ENCODE assay signal across 8 cellular contexts in the genomic region with DNA sequence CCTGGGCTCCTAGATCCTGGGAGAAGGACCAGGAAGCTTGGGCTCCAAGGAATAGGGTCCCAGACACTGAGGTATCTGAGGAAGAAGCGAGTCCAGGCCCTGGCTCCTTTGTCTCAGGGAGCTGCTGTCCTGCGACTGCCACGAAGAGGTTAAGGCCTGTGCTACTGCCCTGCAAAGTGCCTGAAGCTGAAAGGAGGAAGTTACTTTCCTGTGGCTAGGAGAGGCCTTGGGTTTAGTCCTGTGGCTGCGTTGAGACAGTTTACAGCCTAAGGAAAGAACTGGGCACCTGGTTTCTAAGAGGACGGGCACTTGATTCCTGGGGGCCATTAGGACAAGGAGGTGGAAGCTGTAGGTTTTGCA. TPM values are rescaled to one million over a fixed set of nuclear protein-coding genes. Genes with fewer than 3 reads are reported as not detected.
DNase-seq lines count a peak whose midpoint lies in the region; ATAC-seq and TF ChIP-seq lines count a peak whose summit lies in the region.

No MANE protein-coding gene starts in this region.

- H3K9me3 Mint-ChIP-seq in activated T-cell treated with anti-CD3 and anti-CD28 coated beads, Interleukin-2, amount 50 U/mL, for 24 hours = no peaks in the 10 kb centered on the region
- H3K9me3 Mint-ChIP-seq in activated T-helper 1 cell treated with anti-CD3 and anti-CD28 coated beads, Interleukin-12 subunit alpha, Interleukin-12 subunit beta, Interleukin-2, Interleukin-4 antibody, amounts not matched to agents 30 ng/mL and 10 ng/mL and 1 ng/mL, durations not matched to agents 14 hours and 24 hours and 36 hours = no peaks in the 10 kb centered on the region
- H3K9me3 Mint-ChIP-seq in type B pancreatic cell = no peaks in the 10 kb centered on the region

- TF ChIP-seq CTCF in right lobe of liver (IDR thresholded peaks at IDR 0.05) = no peak
- TF ChIP-seq CTCF in type B pancreatic cell (conservative IDR thresholded peaks at IDR 0.05) = no peak

- peak in 1 of 4 donors; percentile 4 for ATAC-seq in right lobe of liver
- ATAC-seq in GM18868 (IDR thresholded peaks at IDR 0.05; ENCODE audit: unreplicated experiment) = no peak
- ATAC-seq in GM19397 (IDR thresholded peaks at IDR 0.05; ENCODE audit: unreplicated experiment) = no peak

- H3K4me1 ChIP-seq in right lobe of liver = peaks cover 0 to 9% (median 0%) of the 10 kb centered on the region in 4 donors

- peak overlapping the region; percentile 67 for H3K4me3 Mint-ChIP-seq in activated T-cell treated with anti-CD3 and anti-CD28 coated beads, Interleukin-2, amount 50 U/mL, for 24 hours
- peak overlapping the region; percentile 82 for H3K4me3 Mint-ChIP-seq in activated T-helper 1 cell treated with anti-CD3 and anti-CD28 coated beads, Interleukin-12 subunit alpha, Interleukin-12 subunit beta, Interleukin-2, Interleukin-4 antibody, amounts not matched to agents 30 ng/mL and 10 ng/mL and 1 ng/mL, durations not matched to agents 14 hours and 24 hours and 36 hours
- H3K4me3 Mint-ChIP-seq in type B pancreatic cell = peak overlapping the region; percentile 81

- no peak overlapping the region for H3K4me3 ChIP-seq in right lobe of liver

- H3K36me3 ChIP-seq in right lobe of liver = peaks cover 0 to 7% (median 0%) of the 10 kb centered on the region in 4 donors

- peaks cover 35% of the 10 kb centered on the region for H3K36me3 Mint-ChIP-seq in activated T-cell treated with anti-CD3 and anti-CD28 coated beads, Interleukin-2, amount 50 U/mL, for 24 hours (ENCODE audit: low read depth)
- H3K36me3 Mint-ChIP-seq in activated T-helper 1 cell treated with anti-CD3 and anti-CD28 coated beads, Interleukin-12 subunit alpha, Interleukin-12 subunit beta, Interleukin-2, Interleukin-4 antibody, amounts not matched to agents 30 ng/mL and 10 ng/mL and 1 ng/mL, durations not matched to agents 14 hours and 24 hours and 36 hours (ENCODE audit: low read depth) = peaks cover 29% of the 10 kb centered on the region
- H3K36me3 Mint-ChIP-seq in type B pancreatic cell = peaks cover 19% of the 10 kb centered on the region

- H3K9me3 ChIP-seq in right lobe of liver = no peaks in the 10 kb centered on the region

- peak overlapping the region; percentile 52 for H3K27ac Mint-ChIP-seq in activated T-cell treated with anti-CD3 and anti-CD28 coated beads, Interleukin-2, amount 50 U/mL, for 24 hours
- peak overlapping the region; percentile 86 for H3K27ac Mint-ChIP-seq in activated T-helper 1 cell treated with anti-CD3 and anti-CD28 coated beads, Interleukin-12 subunit alpha, Interleukin-12 subunit beta, Interleukin-2, Interleukin-4 antibody, amounts not matched to agents 30 ng/mL and 10 ng/mL and 1 ng/mL, durations not matched to agents 14 hours and 24 hours and 36 hours
- peak overlapping the region; percentile 58 for H3K27ac Mint-ChIP-seq in type B pancreatic cell

- H3K27ac ChIP-seq in right lobe of liver = peak overlapping the region in 2 of 3 donors; percentile 36 to 55

- intact Hi-C loops in activated T-helper 1 cell treated with anti-CD3 and anti-CD28 coated beads, Interleukin-12 subunit alpha, Interleukin-12 subunit beta, Interleukin-2, Interleukin-4 antibody, amounts not matched to agents 30 ng/mL and 10 ng/mL and 1 ng/mL, durations not matched to agents 14 hours and 24 hours and 36 hours (cut with micrococcal nuclease) = no loop called here
- intact Hi-C loops in right lobe of liver (cut with DNase I) = no loop called here

- DNase-seq in activated T-cell treated with anti-CD3 and anti-CD28 coated beads, Interleukin-2, amount 50 U/mL, for 24 hours = no peak
- DNase-seq in activated T-cell treated with anti-CD3 and anti-CD28 coated beads for 4 hours = no peak
- no peak for DNase-seq in activated T-helper 1 cell treated with anti-CD3 and anti-CD28 coated beads, Interleukin-12 subunit alpha, Interleukin-12 subunit beta, Interleukin-2, Interleukin-4 antibody, amounts not matched to agents 30 ng/mL and 10 ng/mL and 1 ng/mL, durations not matched to agents 14 hours and 24 hours and 36 hours (ENCODE audit: low spot score)
- peak; percentile 48 to 64 (median 54) for DNase-seq in right lobe of liver
- DNase-seq in type B pancreatic cell (ENCODE audit: extremely low spot score, unreplicated experiment) = no peak
- DNase-seq in inferior parietal cortex (ENCODE audit: extremely low spot score) = no peak

- no peaks in the 10 kb centered on the region for H3K27me3 ChIP-seq in right lobe of liver

- H3K4me1 Mint-ChIP-seq in activated T-cell treated with anti-CD3 and anti-CD28 coated beads, Interleukin-2, amount 50 U/mL, for 24 hours (ENCODE audit: low read depth) = peaks cover 62% of the 10 kb centered on the region
- peaks cover 65% of the 10 kb centered on the region for H3K4me1 Mint-ChIP-seq in activated T-helper 1 cell treated with anti-CD3 and anti-CD28 coated beads, Interleukin-12 subunit alpha, Interleukin-12 subunit beta, Interleukin-2, Interleukin-4 antibody, amounts not matched to agents 30 ng/mL and 10 ng/mL and 1 ng/mL, durations not matched to agents 14 hours and 24 hours and 36 hours (ENCODE audit: low read depth)
- peaks cover 12% of the 10 kb centered on the region for H3K4me1 Mint-ChIP-seq in type B pancreatic cell (ENCODE audit: unreplicated experiment)

- 17% methylated on average over 4 of the region's 5 CpGs for WGBS in right lobe of liver (ENCODE audit: insufficient coverage, low coverage, low lambda C conversion rate, missing lambda C conversion rate)

- no peak for TF ChIP-seq POLR2A in right lobe of liver (IDR thresholded peaks at IDR 0.05)

- H3K27me3 Mint-ChIP-seq in activated T-cell treated with anti-CD3 and anti-CD28 coated beads, Interleukin-2, amount 50 U/mL, for 24 hours = no peaks in the 10 kb centered on the region
- no peaks in the 10 kb centered on the region for H3K27me3 Mint-ChIP-seq in activated T-helper 1 cell treated with anti-CD3 and anti-CD28 coated beads, Interleukin-12 subunit alpha, Interleukin-12 subunit beta, Interleukin-2, Interleukin-4 antibody, amounts not matched to agents 30 ng/mL and 10 ng/mL and 1 ng/mL, durations not matched to agents 14 hours and 24 hours and 36 hours (ENCODE audit: insufficient read depth)
- H3K27me3 Mint-ChIP-seq in type B pancreatic cell = no peaks in the 10 kb centered on the region

RNA-seq across cellular contexts. Expression of a gene that starts 2.8 kb away (rescaled TPM):
- 58.8 and 63.1 TPM in 2 replicates for total RNA-seq in activated T-helper 1 cell treated with anti-CD3 and anti-CD28 coated beads, Interleukin-12 subunit alpha, Interleukin-12 subunit beta, Interleukin-2, Interleukin-4 antibody, amounts not matched to agents 30 ng/mL and 10 ng/mL and 1 ng/mL, durations not matched to agents 14 hours and 24 hours and 36 hours
- 10 to 100 TPM; 15.4 to 38.3 (median 20.9) TPM for total RNA-seq in right lobe of liver
- 69.5 and 73.5 TPM in 2 replicates for total RNA-seq in type B pancreatic cell (ENCODE audit: low replicate concordance)

RNA-seq across cellular contexts. Expression of a gene that starts 11.5 kb away (rescaled TPM):
- total RNA-seq in activated T-helper 1 cell treated with anti-CD3 and anti-CD28 coated beads, Interleukin-12 subunit alpha, Interleukin-12 subunit beta, Interleukin-2, Interleukin-4 antibody, amounts not matched to agents 30 ng/mL and 10 ng/mL and 1 ng/mL, durations not matched to agents 14 hours and 24 hours and 36 hours = not detected in 2 replicates
- total RNA-seq in right lobe of liver (not detected), type B pancreatic cell (ENCODE audit: low replicate concordance) (2.4 and 3.1 TPM in 2 replicates)

RNA-seq across cellular contexts. Expression of a gene that starts 38.6 kb away (rescaled TPM):
- not detected in 2 replicates for total RNA-seq in activated T-helper 1 cell treated with anti-CD3 and anti-CD28 coated beads, Interleukin-12 subunit alpha, Interleukin-12 subunit beta, Interleukin-2, Interleukin-4 antibody, amounts not matched to agents 30 ng/mL and 10 ng/mL and 1 ng/mL, durations not matched to agents 14 hours and 24 hours and 36 hours
- total RNA-seq in right lobe of liver (not detected), type B pancreatic cell (ENCODE audit: low replicate concordance) (0.67 and 6.0 TPM in 2 replicates)

RNA-seq across cellular contexts. Expression of a gene that starts 46.4 kb away (rescaled TPM):
- not detected in 2 replicates for total RNA-seq in activated T-helper 1 cell treated with anti-CD3 and anti-CD28 coated beads, Interleukin-12 subunit alpha, Interleukin-12 subunit beta, Interleukin-2, Interleukin-4 antibody, amounts not matched to agents 30 ng/mL and 10 ng/mL and 1 ng/mL, durations not matched to agents 14 hours and 24 hours and 36 hours
- total RNA-seq in right lobe of liver (under 1 TPM; 0.20 to 0.56 (median 0.34) TPM), type B pancreatic cell (ENCODE audit: low replicate concordance) (not detected in 2 replicates)

Comparison
In these comparisons a context has a peak if more than half of its experiments do, and no peak if none do; other contexts are left out.
1. DNase-seq: peak in right lobe of liver (3 of 3); none in activated T-cell treated with anti-CD3 and anti-CD28 coated beads, Interleukin-2, amount 50 U/mL, for 24 hours (single experiment), activated T-cell treated with anti-CD3 and anti-CD28 coated beads for 4 hours (single experiment), activated T-helper 1 cell treated with anti-CD3 and anti-CD28 coated beads, Interleukin-12 subunit alpha, Interleukin-12 subunit beta, Interleukin-2, Interleukin-4 antibody, amounts not matched to agents 30 ng/mL and 10 ng/mL and 1 ng/mL, durations not matched to agents 14 hours and 24 hours and 36 hours (single experiment), type B pancreatic cell (single experiment) and inferior parietal cortex (single experiment).
2. Peak in every context shown above with its lines, with median percentiles within 50 percentile points of each other: H3K27ac Mint-ChIP-seq and H3K4me3 Mint-ChIP-seq.